15 cellular contexts compared by ENCODE assay signal in the genomic region with DNA sequence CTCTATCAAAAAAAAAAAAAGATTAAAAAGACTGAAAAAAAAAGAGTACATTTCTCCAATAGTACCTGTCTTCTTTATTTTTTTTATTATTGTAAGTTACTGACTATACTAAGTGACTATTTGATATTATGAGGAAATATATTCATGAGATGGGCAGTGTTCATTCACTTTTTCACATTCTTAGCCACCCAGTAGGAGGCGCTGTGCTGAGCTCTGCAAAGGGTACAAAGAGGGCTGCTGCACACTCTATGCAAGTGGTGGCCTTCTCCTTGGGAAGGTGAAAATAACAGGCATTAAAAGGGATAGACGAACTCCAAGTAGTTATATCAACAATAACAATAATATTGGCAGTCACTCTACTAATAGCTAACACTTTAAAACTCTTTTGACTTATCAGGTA.
A peak's percentile ranks its signal among the peaks of the same experiment; 100 is the strongest.
DNase-seq lines count a peak whose midpoint lies in the region; ATAC-seq and TF ChIP-seq lines count a peak whose summit lies in the region.
"Had no signal": no experiment of that assay in that cellular context is flagged by ENCODE, and none has a peak within 500 bp of the region (broad histone marks: within the 10 kb centered on the region; RNA-seq: fewer than 3 reads in every experiment).

No MANE protein-coding gene starts in this region.

- H3K27ac Mint-ChIP-seq in CD14-positive monocyte = no peak overlapping the region
- H3K27ac Mint-ChIP-seq in stimulated activated effector memory CD8-positive, alpha-beta T cell treated with anti-CD3 and anti-CD28 coated beads, Interleukin-12 subunit alpha, Interleukin-12 subunit beta, amount 100 ng/mL, for 72 hours = no peak overlapping the region
- H3K27ac Mint-ChIP-seq: IgD-negative memory B cell, memory B cell had no signal

- H3K9me2 ChIP-seq in MM.1S (replicated peaks; ENCODE audit: insufficient read depth, low read length) = no peaks in the 10 kb centered on the region

- H3K9ac ChIP-seq in MM.1S (ENCODE audit: low read length) = no peak overlapping the region

- no peak for DNase-seq in CD14-positive monocyte (ENCODE audit: low spot score)
- no peak for DNase-seq in MM.1S
- no peak for DNase-seq in fibroblast of villous mesenchyme (ENCODE audit: low read depth)
- no peak for DNase-seq in stimulated activated effector memory CD8-positive, alpha-beta T cell treated with anti-CD3 and anti-CD28 coated beads, Interleukin-12 subunit alpha, Interleukin-12 subunit beta, amount 100 ng/mL, for 72 hours (ENCODE audit: low spot score in 2 of 2)
- DNase-seq in NCI-H1092 (lab: John Stamatoyannopoulos, UW) = no peak
- no peak for DNase-seq in NCI-H187 treated with DMSO at 0.1 percent for 48 hours (lab: John Stamatoyannopoulos, UW)
- DNase-seq in GM19240 (ENCODE audit: insufficient read length, low spot score) = no peak
- DNase-seq: activated T-cell treated with anti-CD3 and anti-CD28 coated beads, Interleukin-2, amount 50 U/mL, for 1 hour; DMS79; gastrocnemius medialis had no signal

- H3K4me2 ChIP-seq in MM.1S (ENCODE audit: low read depth, low read length) = no peak overlapping the region

- no peaks in the 10 kb centered on the region for H3K36me3 Mint-ChIP-seq in CD14-positive monocyte
- H3K36me3 Mint-ChIP-seq in stimulated activated effector memory CD8-positive, alpha-beta T cell treated with anti-CD3 and anti-CD28 coated beads, Interleukin-12 subunit alpha, Interleukin-12 subunit beta, amount 100 ng/mL, for 72 hours = no peaks in the 10 kb centered on the region
- H3K36me3 Mint-ChIP-seq: IgD-negative memory B cell, memory B cell had no signal

- ATAC-seq in GM18511 (IDR thresholded peaks at IDR 0.05; ENCODE audit: unreplicated experiment) = peak; percentile 48
- ATAC-seq in stimulated activated effector memory CD8-positive, alpha-beta T cell treated with anti-CD3 and anti-CD28 coated beads, Interleukin-12 subunit alpha, Interleukin-12 subunit beta, amount 100 ng/mL, for 72 hours = no peak
- ATAC-seq: gastrocnemius medialis had no signal

- peaks cover 0 to 1% (median 0%) of the 10 kb centered on the region in 3 donors for H3K27me3 Mint-ChIP-seq in CD14-positive monocyte (ENCODE audit: low read depth in 3 of 3)
- H3K27me3 Mint-ChIP-seq: central memory CD8-positive, alpha-beta T cell had no signal

- no peak overlapping the region for H3K27ac ChIP-seq in MM.1S (ENCODE audit: low read length)
- H3K27ac ChIP-seq: gastrocnemius medialis, vagina had no signal

- no peak overlapping the region for H3K4me3 ChIP-seq in MM.1S (ENCODE audit: low read length)
- no peak overlapping the region for H3K4me3 ChIP-seq in fibroblast of villous mesenchyme (ENCODE audit: low read depth, low read length)
- H3K4me3 ChIP-seq: gastrocnemius medialis, vagina had no signal

- H3K27me3 ChIP-seq in MM.1S (replicated peaks; ENCODE audit: insufficient read depth, low read length) = no peaks in the 10 kb centered on the region
- H3K27me3 ChIP-seq: gastrocnemius medialis, vagina had no signal

- no peaks in the 10 kb centered on the region for H3K36me3 ChIP-seq in MM.1S (replicated peaks; ENCODE audit: insufficient read depth, low read length)
- H3K36me3 ChIP-seq: gastrocnemius medialis, vagina had no signal

- H2AFZ ChIP-seq in MM.1S (ENCODE audit: low read length) = no peak overlapping the region

- no peaks in the 10 kb centered on the region for H3K9me3 ChIP-seq in MM.1S (replicated peaks; ENCODE audit: insufficient read depth, low read length)
- H3K9me3 ChIP-seq: gastrocnemius medialis, vagina had no signal

- no peaks in the 10 kb centered on the region for H3K4me1 ChIP-seq in MM.1S (ENCODE audit: low read length)
- H3K4me1 ChIP-seq: gastrocnemius medialis, vagina had no signal

- intact Hi-C loops in CD14-positive monocyte (cut with micrococcal nuclease) = no loop called here

- peaks cover 7% of the 10 kb centered on the region for H3K4me1 Mint-ChIP-seq in CD14-positive monocyte
- no peaks in the 10 kb centered on the region for H3K4me1 Mint-ChIP-seq in stimulated activated effector memory CD8-positive, alpha-beta T cell treated with anti-CD3 and anti-CD28 coated beads, Interleukin-12 subunit alpha, Interleukin-12 subunit beta, amount 100 ng/mL, for 72 hours
- H3K4me1 Mint-ChIP-seq: central memory CD8-positive, alpha-beta T cell; IgD-negative memory B cell; memory B cell had no signal

- H4K20me1 ChIP-seq in MM.1S (ENCODE audit: insufficient read depth, low read length) = no peaks in the 10 kb centered on the region

- no peaks in the 10 kb centered on the region for H3F3A ChIP-seq in MM.1S (ENCODE audit: insufficient read depth, low read length)

- H3K79me2 ChIP-seq in MM.1S (ENCODE audit: low read length) = no peaks in the 10 kb centered on the region

- TF ChIP-seq CTCF in CD14-positive monocyte (IDR thresholded peaks at IDR 0.05) = peak; percentile 20
- TF ChIP-seq CTCF in MM.1S (IDR thresholded peaks at IDR 0.05; ENCODE audit: low read length) = peak; percentile 30
- peak; percentile 23 for TF ChIP-seq CTCF in fibroblast of villous mesenchyme (IDR thresholded peaks at IDR 0.05; ENCODE audit: insufficient read depth, low read depth, low read length)

- H3K9me3 Mint-ChIP-seq in CD14-positive monocyte = peaks cover 0 to 3% (median 0%) of the 10 kb centered on the region in 7 donors
- H3K9me3 Mint-ChIP-seq in stimulated activated effector memory CD8-positive, alpha-beta T cell treated with anti-CD3 and anti-CD28 coated beads, Interleukin-12 subunit alpha, Interleukin-12 subunit beta, amount 100 ng/mL, for 72 hours = peaks cover 6% of the 10 kb centered on the region
- H3K9me3 Mint-ChIP-seq: IgD-negative memory B cell, memory B cell had no signal

- H3K4me3 Mint-ChIP-seq in CD14-positive monocyte = no peak overlapping the region
- no peak overlapping the region for H3K4me3 Mint-ChIP-seq in stimulated activated effector memory CD8-positive, alpha-beta T cell treated with anti-CD3 and anti-CD28 coated beads, Interleukin-12 subunit alpha, Interleukin-12 subunit beta, amount 100 ng/mL, for 72 hours
- H3K4me3 Mint-ChIP-seq: central memory CD8-positive, alpha-beta T cell; IgD-negative memory B cell; memory B cell had no signal
